In the genomic region with DNA sequence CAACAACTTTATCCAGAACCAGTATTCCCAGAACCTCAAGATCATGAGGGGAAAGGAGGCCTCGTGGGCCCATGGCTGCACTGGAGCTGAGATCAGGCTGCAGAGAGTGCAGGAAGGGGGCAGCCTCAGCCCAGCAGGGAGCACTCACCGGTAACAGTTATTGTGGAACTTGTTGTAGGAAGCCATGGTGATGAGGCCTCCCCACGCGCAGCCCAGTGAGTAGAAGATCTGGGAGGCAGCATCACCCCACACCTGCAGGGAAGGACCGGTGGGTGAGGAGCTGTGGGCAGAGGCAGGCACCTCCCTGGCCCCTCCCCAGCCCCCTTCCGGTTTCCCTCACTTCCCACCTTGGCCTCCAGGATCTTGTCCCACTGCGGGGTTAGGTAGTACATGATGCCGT, we compare ENCODE assay signal across 26 cellular contexts. TPM values are rescaled to one million over a fixed set of nuclear protein-coding genes. Genes with fewer than 3 reads are reported as not detected.
DNase-seq lines count a peak whose midpoint lies in the region; ATAC-seq, FAIRE-seq and TF ChIP-seq lines count a peak whose summit lies in the region.
"Had no signal": no experiment of that assay in that cellular context is flagged by ENCODE, and none has a peak within 500 bp of the region (broad histone marks: within the 10 kb centered on the region; RNA-seq: fewer than 3 reads in every experiment).

No MANE protein-coding gene starts in this region.

- H3K79me2 ChIP-seq in H1 (ENCODE audit: control insufficient read depth in 1 of 2, insufficient read depth in 2 of 2, low read length in 2 of 2), result no peaks in the 10 kb centered on the region

- TF ChIP-seq RAD21 in IMR-90 (IDR thresholded peaks at IDR 0.05; ENCODE audit: low read length) (no peak), H1 (IDR thresholded peaks at IDR 0.05 in 1 of 2, conservative IDR thresholded peaks at IDR 0.05 in 1 of 2; ENCODE audit: low read depth in 2 of 2, low read length in 2 of 2) (no peak)

- 0 out of 2 replicates have a peak overlapping the region, but pooled peaks have one; percentile 27 for H2BK12ac ChIP-seq in H1 (ENCODE audit: low read depth, low read length)

- no peak overlapping the region for H2BK15ac ChIP-seq in IMR-90 (ENCODE audit: low read depth, low read length)
- H2BK15ac ChIP-seq in H1 (ENCODE audit: low read length), result no peak overlapping the region

- no peak overlapping the region for H3K4me2 ChIP-seq in IMR-90 (ENCODE audit: low read depth, low read length)
- H3K4me2 ChIP-seq in H1 (ENCODE audit: insufficient read depth in 1 of 2, low read depth in 2 of 2, low read length in 2 of 2), result no peak overlapping the region
- H3K4me2 ChIP-seq: BLaER1 had no signal

- POLR2A ChIA-PET in IMR-90 (lab: Charles Lee; ENCODE audit: unreplicated experiment), result no interaction called here
- POLR2A ChIA-PET in H1 (lab: Charles Lee; ENCODE audit: partially characterized antibody), result interaction anchor here (0.5 to 27.1 kb wide), 3 partner anchors 10 to 413 kb away, joined by 3 to 544 read pairs (median 9); partner anchors contain the start of gene SLC6A9

- H3K27ac ChIP-seq in IMR-90 (ENCODE audit: insufficient read depth, low read length), result no peak overlapping the region
- no peak overlapping the region for H3K27ac ChIP-seq in H1 (ENCODE audit: low read depth, low read length)
- H3K27ac ChIP-seq: BLaER1 had no signal

- H4K5ac ChIP-seq in IMR-90 (ENCODE audit: low read depth, low read length) (no peak overlapping the region), H1 (ENCODE audit: insufficient read length, low read depth, low read length) (no peak overlapping the region)

- H3K27ac Mint-ChIP-seq in stimulated activated memory B cell treated with anti-CD40 and anti-IgM and Interleukin-4, amounts not matched to agents 10 μg/mL and 1 μg/mL and 100 μg/mL, for 72 hours, result peak overlapping the region; percentile 28
- H3K27ac Mint-ChIP-seq: CD14-positive monocyte; CD4-positive, alpha-beta memory T cell; CD4-positive, CD25-positive, alpha-beta regulatory T cell; CD8-positive, alpha-beta memory T cell had no signal

- ATAC-seq in IMR-90 (ENCODE audit: low read depth), result no peak
- no peak for ATAC-seq in stimulated activated memory B cell treated with anti-CD40 and anti-IgM and Interleukin-4, amounts not matched to agents 10 μg/mL and 1 μg/mL and 100 μg/mL, for 72 hours
- ATAC-seq: GM12878 had no signal

- H3K9me1 ChIP-seq in IMR-90 (ENCODE audit: insufficient read depth, low read length), result no peaks in the 10 kb centered on the region

- H3K23ac ChIP-seq in IMR-90 (ENCODE audit: low read depth, low read length) (no peak overlapping the region), H1 (ENCODE audit: insufficient read length) (no peak overlapping the region)

- H2BK20ac ChIP-seq in IMR-90 (ENCODE audit: low read depth, low read length), result no peak overlapping the region
- H2BK20ac ChIP-seq in H1 (ENCODE audit: low read length), result no peak overlapping the region

- H3K4me1 Mint-ChIP-seq in stimulated activated memory B cell treated with anti-CD40 and anti-IgM and Interleukin-4, amounts not matched to agents 10 μg/mL and 1 μg/mL and 100 μg/mL, for 72 hours, result no peaks in the 10 kb centered on the region
- H3K4me1 Mint-ChIP-seq: CD14-positive monocyte; CD4-positive, CD25-positive, alpha-beta regulatory T cell; CD8-positive, alpha-beta memory T cell had no signal

- H3K27me3 Mint-ChIP-seq in stimulated activated memory B cell treated with anti-CD40 and anti-IgM and Interleukin-4, amounts not matched to agents 10 μg/mL and 1 μg/mL and 100 μg/mL, for 72 hours, result peaks cover 12% of the 10 kb centered on the region
- H3K27me3 Mint-ChIP-seq: CD4-positive, alpha-beta memory T cell; CD4-positive, CD25-positive, alpha-beta regulatory T cell had no signal

- H2BK120ac ChIP-seq in IMR-90 (ENCODE audit: low read depth, low read length) (no peak overlapping the region), H1 (replicated peaks; ENCODE audit: low read depth, low read length) (no peak overlapping the region)

- H3K4me3 Mint-ChIP-seq in stimulated activated memory B cell treated with anti-CD40 and anti-IgM and Interleukin-4, amounts not matched to agents 10 μg/mL and 1 μg/mL and 100 μg/mL, for 72 hours, result no peak overlapping the region
- H3K4me3 Mint-ChIP-seq: CD14-positive monocyte; CD4-positive, alpha-beta memory T cell; CD4-positive, CD25-positive, alpha-beta regulatory T cell; CD8-positive, alpha-beta memory T cell had no signal

- no peaks in the 10 kb centered on the region; the same call in 1 of the 2 replicates for H3K4me1 ChIP-seq in IMR-90 (ENCODE audit: control insufficient read depth, insufficient read depth, low read length)
- no peaks in the 10 kb centered on the region for H3K4me1 ChIP-seq in H1 (replicated peaks in 1 of 4; ENCODE audit: control insufficient read depth in 3 of 4, insufficient read depth in 4 of 4, low read length in 3 of 4)

- TF ChIP-seq EP300 in H1 (IDR thresholded peaks at IDR 0.05; ENCODE audit: borderline replicate concordance in 1 of 2, low read depth in 2 of 2, low read length in 2 of 2), result no peak

- H3K9ac ChIP-seq in IMR-90 (ENCODE audit: low read depth, low read length), result no peak overlapping the region
- H3K9ac ChIP-seq in H1 (replicated peaks in 1 of 4; ENCODE audit: extremely low read depth in 1 of 4, low read depth in 3 of 4, low read length in 3 of 4), result no peak overlapping the region
- H3K9ac ChIP-seq: BLaER1 had no signal

- H2AK5ac ChIP-seq in IMR-90 (ENCODE audit: low read depth, low read length), result no peak overlapping the region
- no peak overlapping the region for H2AK5ac ChIP-seq in H1 (ENCODE audit: low read depth, low read length)

- FAIRE-seq in H1 (lab: Jason Lieb, UNC), result no peak
- FAIRE-seq: A204.1, GM12878, GM12892, GM18507 had no signal

- H4K8ac ChIP-seq in IMR-90 (ENCODE audit: low read depth in 2 of 2, low read length in 2 of 2), result no peak overlapping the region
- 0 out of 2 replicates have a peak overlapping the region, but pooled peaks have one; percentile 58 for H4K8ac ChIP-seq in H1 (ENCODE audit: extremely low read depth, insufficient read depth, low read length)

- H2AFZ ChIP-seq in IMR-90 (replicated peaks; ENCODE audit: low read length, poor library complexity) (no peak overlapping the region), H1 (ENCODE audit: low read length) (no peak overlapping the region)

- H3K36me3 ChIP-seq in IMR-90 (ENCODE audit: control insufficient read depth, insufficient read depth, low read length) (peaks cover 24% of the 10 kb centered on the region; the same call in 1 of the 2 replicates), H1 (ENCODE audit: control insufficient read depth in 2 of 4, insufficient read depth in 4 of 4, low read length in 3 of 4) (peaks cover 0 to 21% (median 11%) of the 10 kb centered on the region in 4 experiments; a peak in 6 of 8 replicates)
- H3K36me3 ChIP-seq: BE2C, BLaER1 had no signal

- H3K27me3 ChIP-seq in IMR-90 (ENCODE audit: control insufficient read depth, insufficient read depth, low read length), result no peaks in the 10 kb centered on the region
- H3K27me3 ChIP-seq in H1 (replicated peaks in 1 of 4; ENCODE audit: control insufficient read depth in 3 of 4, extremely low read depth in 1 of 4, insufficient read depth in 3 of 4, low read length in 3 of 4), result no peaks in the 10 kb centered on the region
- H3K27me3 ChIP-seq: BE2C, BLaER1 had no signal

- H3K4ac ChIP-seq in IMR-90 (ENCODE audit: low read depth, low read length) (no peak overlapping the region), H1 (replicated peaks; ENCODE audit: insufficient read length, low read depth, low read length) (no peak overlapping the region)

- intact Hi-C loops in IMR-90 (cut with micrococcal nuclease), result loop anchor here (10.0 kb wide), 1 partner anchor 313 kb away; no protein-coding TSS in a partner anchor

- H3K23me2 ChIP-seq in H1 (ENCODE audit: low read depth, low read length), result no peaks in the 10 kb centered on the region

- H4K20me1 ChIP-seq in IMR-90 (ENCODE audit: insufficient read depth, low read length) (no peaks in the 10 kb centered on the region), H1 (replicated peaks in 1 of 2; ENCODE audit: control insufficient read depth in 1 of 2, insufficient read depth in 2 of 2, low read length in 2 of 2) (peaks cover 1 to 2% of the 10 kb centered on the region in 2 experiments)
- H4K20me1 ChIP-seq: BLaER1 had no signal

- H3K4me3 ChIP-seq in IMR-90 (ENCODE audit: insufficient read depth, low read depth, low read length) (no peak overlapping the region), H1 (ENCODE audit: extremely low read depth in 1 of 4, insufficient read depth in 2 of 4, low read depth in 3 of 4, low read length in 4 of 4) (no peak overlapping the region)
- H3K4me3 ChIP-seq: BLaER1, GM12878 had no signal

- DNase-seq in IMR-90, result no peak
- no peak for DNase-seq in H1 (ENCODE audit: low read depth in 1 of 2, low spot score in 2 of 2)
- no peak for DNase-seq in epidermal melanocyte (ENCODE audit: insufficient read length, low spot score)
- no peak for DNase-seq in stimulated activated CD8-positive, alpha-beta memory T cell treated with anti-CD3 and anti-CD28 coated beads, Interleukin-4, amount 100 ng/mL, for 48 hours
- DNase-seq: 8988T; ACHN; BE2C; C1 segment of cervical spinal cord; CD4-positive, alpha-beta memory T cell; CD4-positive, CD25-positive, alpha-beta regulatory T cell; CD8-positive, alpha-beta memory T cell; COR-L47; DMS 273 treated with DMSO at 0.1 percent for 48 hours; DMS153; DMS53; DMS79; DND-41; EL; GDM1 had no signal

- BruUV-seq in IMR-90 (replicated peaks; lab: Mats Ljungman, UMichigan), result no TSS peak

- H3K79me1 ChIP-seq in IMR-90 (ENCODE audit: low read depth in 1 of 2, low read length in 2 of 2), result no peaks in the 10 kb centered on the region
- no peaks in the 10 kb centered on the region for H3K79me1 ChIP-seq in H1 (ENCODE audit: low read depth, low read length)

- CTCF ChIA-PET in IMR-90 (lab: Yijun Ruan, JAX) (no interaction called here), H1 (lab: Charles Lee; ENCODE audit: partially characterized antibody) (interaction anchor here (1.1 to 21.8 kb wide), 7 partner anchors 10 to 69 kb away, joined by 3 to 478 read pairs (median 11); no protein-coding TSS in a partner anchor)

- no peak overlapping the region for H3K56ac ChIP-seq in IMR-90 (ENCODE audit: extremely low read depth, insufficient read depth, low read length)
- H3K56ac ChIP-seq in H1 (replicated peaks; ENCODE audit: insufficient read length, low read depth, low read length), result no peak overlapping the region

- H4K91ac ChIP-seq in IMR-90 (ENCODE audit: insufficient read depth, low read depth, low read length), result no peak overlapping the region
- no peak overlapping the region for H4K91ac ChIP-seq in H1 (replicated peaks; ENCODE audit: insufficient read length, low read length)

- dilution Hi-C loops in IMR-90 (cut with HindIII; ENCODE audit: low sequenced_read_pairs, unreplicated experiment), result no loop called here

- no peaks in the 10 kb centered on the region for H3K9me3 Mint-ChIP-seq in stimulated activated memory B cell treated with anti-CD40 and anti-IgM and Interleukin-4, amounts not matched to agents 10 μg/mL and 1 μg/mL and 100 μg/mL, for 72 hours
- H3K9me3 Mint-ChIP-seq: CD14-positive monocyte; CD4-positive, alpha-beta memory T cell; CD4-positive, CD25-positive, alpha-beta regulatory T cell; CD8-positive, alpha-beta memory T cell had no signal

- H3K14ac ChIP-seq in IMR-90 (replicated peaks; ENCODE audit: low read depth, low read length), result no peak overlapping the region
- no peak overlapping the region for H3K14ac ChIP-seq in H1 (ENCODE audit: insufficient read length)

- H2AK9ac ChIP-seq in IMR-90 (replicated peaks; ENCODE audit: low read depth, low read length, poor library complexity), result peak overlapping the region; percentile 57

- WGBS in IMR-90 (ENCODE audit: extremely low coverage in 2 of 2, insufficient read length in 1 of 2), 2 experiments, result 86% methylated on average over 3 of the region's 8 CpGs; no CpG with 5 or more reads in 1 of the 2 experiments
- 92% methylated on average over 8 of the region's 8 CpGs; no CpG with 5 or more reads in 1 of the 2 experiments for WGBS in H1 (ENCODE audit: extremely low coverage in 1 of 2, insufficient coverage in 1 of 2, insufficient read length in 1 of 2, insufficient replicate concordance in 2 of 2, low coverage in 1 of 2, low lambda C conversion rate in 2 of 2, missing lambda C conversion rate in 1 of 2), 2 experiments

- no peak overlapping the region for H2BK5ac ChIP-seq in IMR-90 (ENCODE audit: low read depth, low read length, poor library complexity, severe bottlenecking)
- no peak overlapping the region for H2BK5ac ChIP-seq in H1 (ENCODE audit: low read depth, low read length)

- in situ Hi-C loops in IMR-90 (cut with MboI; ENCODE audit: low sequenced_read_pairs), result no loop called here

- H3K9me3 ChIP-seq in IMR-90 (ENCODE audit: control insufficient read depth, insufficient read depth, low read length) (no peaks in the 10 kb centered on the region), H1 (ENCODE audit: insufficient read depth in 2 of 2, low read depth in 1 of 2, low read length in 1 of 2) (no peaks in the 10 kb centered on the region)
- H3K9me3 ChIP-seq: BE2C, BLaER1 had no signal

- TF ChIP-seq CTCF in IMR-90 (conservative IDR thresholded peaks at IDR 0.05; ENCODE audit: low read depth, low read length), result no peak
- TF ChIP-seq CTCF in H1 (IDR thresholded peaks at IDR 0.05; ENCODE audit: control extremely low read depth in 1 of 3, insufficient read depth in 1 of 3, low read depth in 1 of 3, low read length in 3 of 3), result no peak

- TF ChIP-seq POLR2A in IMR-90 (IDR thresholded peaks at IDR 0.05; ENCODE audit: low read depth, low read length), result no peak
- TF ChIP-seq POLR2A in H1 (IDR thresholded peaks at IDR 0.05; ENCODE audit: control extremely low read depth in 1 of 2, low read depth in 2 of 2, low read length in 2 of 2), result no peak

- H3K36me3 Mint-ChIP-seq in stimulated activated memory B cell treated with anti-CD40 and anti-IgM and Interleukin-4, amounts not matched to agents 10 μg/mL and 1 μg/mL and 100 μg/mL, for 72 hours, result no peaks in the 10 kb centered on the region
- H3K36me3 Mint-ChIP-seq: CD14-positive monocyte; CD4-positive, alpha-beta memory T cell; CD4-positive, CD25-positive, alpha-beta regulatory T cell; CD8-positive, alpha-beta memory T cell had no signal

- H3K18ac ChIP-seq in IMR-90 (ENCODE audit: low read depth, low read length) (no peak overlapping the region), H1 (ENCODE audit: extremely low read depth, low read length) (no peak overlapping the region)

RNA-seq across cellular contexts. Expression of gene CCDC24, which starts 10.8 kb away (rescaled TPM):
- total RNA-seq in IMR-90 (2012; rRNA removed), result 1.4 and 1.7 TPM in 2 replicates
- polyA plus RNA-seq in IMR-90 (2012; rRNA removed) (4.3 and 4.6 TPM in 2 replicates), H1 (2011; rRNA removed) (11.4 and 19.7 TPM in 2 replicates)
- polyA plus RNA-seq in IMR-90 (2012; cell fraction: cytosol; rRNA removed), result 4.3 and 4.7 TPM in 2 replicates
- 11.7 and 31.3 TPM in 2 replicates for polyA plus RNA-seq in IMR-90 (2012; cell fraction: nucleus; rRNA removed; ENCODE audit: low replicate concordance)
- 10.5 and 11.2 TPM in 2 replicates for total RNA-seq in H1 (2021; fragmentation: NEBNext Ultra II Directional; extraction: Animal tissue kit (Norgen Biotek cat#: 25700))
- 12.9 TPM for polyA plus RNA-seq in H1 (2011; cell fraction: cytosol; rRNA removed)
- 18.6 TPM for polyA plus RNA-seq in H1 (2011; cell fraction: nucleus; rRNA removed)
- polyA plus RNA-seq in H1 (2012, experiment 1 of 2), result 9.6 to 17.8 TPM (median 12.7 TPM) in 4 replicates
- polyA plus RNA-seq in H1 (2012, experiment 2 of 2), result 10.0 TPM
- 8.4 TPM for polyA plus RNA-seq in H1 (2013, experiment 1 of 2)
- 9.2 TPM for polyA plus RNA-seq in H1 (2013, experiment 2 of 2)
- 2.1 and 2.5 TPM in 2 replicates for polyA minus RNA-seq in H1 (2011; rRNA and poly(A)+ RNA removed)
- 7.6 TPM for polyA minus RNA-seq in H1 (2011; cell fraction: cytosol; rRNA and poly(A)+ RNA removed)
- polyA minus RNA-seq in H1 (2011; cell fraction: nucleus; rRNA and poly(A)+ RNA removed), result 4.4 TPM

RNA-seq across cellular contexts. Expression of gene B4GALT2, which starts 23.2 kb away (rescaled TPM):
- 57.2 and 60.8 TPM in 2 replicates for total RNA-seq in IMR-90 (2012; rRNA removed)
- 52.3 and 74.7 TPM in 2 replicates for polyA plus RNA-seq in IMR-90 (2012; rRNA removed)
- polyA plus RNA-seq in IMR-90 (2012; cell fraction: cytosol; rRNA removed), result 67.7 and 79.7 TPM in 2 replicates
- 31.2 and 77.9 TPM in 2 replicates for polyA plus RNA-seq in IMR-90 (2012; cell fraction: nucleus; rRNA removed; ENCODE audit: low replicate concordance)
- total RNA-seq in H1 (2021; fragmentation: NEBNext Ultra II Directional; extraction: Animal tissue kit (Norgen Biotek cat#: 25700)), result 56.5 and 60.6 TPM in 2 replicates
- polyA plus RNA-seq in H1 (2011; rRNA removed), result 121 and 152 TPM in 2 replicates
- polyA plus RNA-seq in H1 (2011; cell fraction: cytosol; rRNA removed), result 73.9 TPM
- polyA plus RNA-seq in H1 (2011; cell fraction: nucleus; rRNA removed), result 116 TPM
- polyA plus RNA-seq in H1 (2012, experiment 1 of 2), result 39.4 to 75.9 TPM (median 64.3 TPM) in 4 replicates
- 69.9 TPM for polyA plus RNA-seq in H1 (2012, experiment 2 of 2)
- polyA plus RNA-seq in H1 (2013, experiment 1 of 2), result 41.5 TPM
- 41.4 TPM for polyA plus RNA-seq in H1 (2013, experiment 2 of 2)
- 37.6 and 38.8 TPM in 2 replicates for polyA minus RNA-seq in H1 (2011; rRNA and poly(A)+ RNA removed)
- 44.5 TPM for polyA minus RNA-seq in H1 (2011; cell fraction: cytosol; rRNA and poly(A)+ RNA removed)
- polyA minus RNA-seq in H1 (2011; cell fraction: nucleus; rRNA and poly(A)+ RNA removed), result 39.0 TPM

RNA-seq across cellular contexts. Expression of gene ATP6V0B, which starts 27.4 kb away (rescaled TPM):
- 72.1 and 80.3 TPM in 2 replicates for total RNA-seq in IMR-90 (2012; rRNA removed)
- polyA plus RNA-seq in IMR-90 (2012; rRNA removed) (169 and 209 TPM in 2 replicates), H1 (2011; rRNA removed) (302 and 308 TPM in 2 replicates)
- polyA plus RNA-seq in IMR-90 (2012; cell fraction: cytosol; rRNA removed), result 211 and 228 TPM in 2 replicates
- polyA plus RNA-seq in IMR-90 (2012; cell fraction: nucleus; rRNA removed; ENCODE audit: low replicate concordance), result 173 and 195 TPM in 2 replicates
- total RNA-seq in H1 (2021; fragmentation: NEBNext Ultra II Directional; extraction: Animal tissue kit (Norgen Biotek cat#: 25700)), result 105 and 106 TPM in 2 replicates
- polyA plus RNA-seq in H1 (2011; cell fraction: cytosol; rRNA removed), result 184 TPM
- 229 TPM for polyA plus RNA-seq in H1 (2011; cell fraction: nucleus; rRNA removed)
- polyA plus RNA-seq in H1 (2012, experiment 1 of 2), result 67.6 to 121 TPM (median 110 TPM) in 4 replicates
- polyA plus RNA-seq in H1 (2012, experiment 2 of 2), result 213 TPM
- polyA plus RNA-seq in H1 (2013, experiment 1 of 2), result 82.5 TPM
- polyA plus RNA-seq in H1 (2013, experiment 2 of 2), result 103 TPM
- polyA minus RNA-seq in H1 (2011; rRNA and poly(A)+ RNA removed), result 81.0 and 107 TPM in 2 replicates
- 56.4 TPM for polyA minus RNA-seq in H1 (2011; cell fraction: cytosol; rRNA and poly(A)+ RNA removed)
- polyA minus RNA-seq in H1 (2011; cell fraction: nucleus; rRNA and poly(A)+ RNA removed), result 57.2 TPM

RNA-seq across cellular contexts. Expression of gene SLC6A9, which starts 29.1 kb away (rescaled TPM):
- total RNA-seq in IMR-90 (2012; rRNA removed), result 1.9 and 2.0 TPM in 2 replicates
- 6.2 and 6.6 TPM in 2 replicates for polyA plus RNA-seq in IMR-90 (2012; rRNA removed)
- 3.6 and 12.7 TPM in 2 replicates for polyA plus RNA-seq in IMR-90 (2012; cell fraction: cytosol; rRNA removed)
- 19.1 and 30.0 TPM in 2 replicates for polyA plus RNA-seq in IMR-90 (2012; cell fraction: nucleus; rRNA removed; ENCODE audit: low replicate concordance)
- total RNA-seq in H1 (2021; fragmentation: NEBNext Ultra II Directional; extraction: Animal tissue kit (Norgen Biotek cat#: 25700)), result 24.1 and 24.2 TPM in 2 replicates
- 20.2 and 34.5 TPM in 2 replicates for polyA plus RNA-seq in H1 (2011; rRNA removed)
- 13.2 TPM for polyA plus RNA-seq in H1 (2011; cell fraction: cytosol; rRNA removed)
- 48.7 TPM for polyA plus RNA-seq in H1 (2011; cell fraction: nucleus; rRNA removed)
- polyA plus RNA-seq in H1 (2012, experiment 1 of 2), result 16.1 to 23.0 TPM (median 21.5 TPM) in 4 replicates
- 17.6 TPM for polyA plus RNA-seq in H1 (2012, experiment 2 of 2)
- 14.5 TPM for polyA plus RNA-seq in H1 (2013, experiment 1 of 2)
- 14.6 TPM for polyA plus RNA-seq in H1 (2013, experiment 2 of 2)
- 25.8 and 33.4 TPM in 2 replicates for polyA minus RNA-seq in H1 (2011; rRNA and poly(A)+ RNA removed)
- polyA minus RNA-seq in H1 (2011; cell fraction: cytosol; rRNA and poly(A)+ RNA removed), result 17.4 TPM
- 23.0 TPM for polyA minus RNA-seq in H1 (2011; cell fraction: nucleus; rRNA and poly(A)+ RNA removed)
- polyA plus RNA-seq: CD14-positive monocyte; CD4-positive, alpha-beta memory T cell had no signal

RNA-seq across cellular contexts. Expression of gene DPH2, which starts 32.4 kb away (rescaled TPM):
- total RNA-seq in IMR-90 (2012; rRNA removed), result 18.9 and 21.0 TPM in 2 replicates
- polyA plus RNA-seq in IMR-90 (2012; rRNA removed), result 32.2 and 38.0 TPM in 2 replicates
- 23.4 and 39.1 TPM in 2 replicates for polyA plus RNA-seq in IMR-90 (2012; cell fraction: cytosol; rRNA removed)
- polyA plus RNA-seq in IMR-90 (2012; cell fraction: nucleus; rRNA removed; ENCODE audit: low replicate concordance), result 133 and 182 TPM in 2 replicates
- 64.9 and 65.3 TPM in 2 replicates for total RNA-seq in H1 (2021; fragmentation: NEBNext Ultra II Directional; extraction: Animal tissue kit (Norgen Biotek cat#: 25700))
- 92.1 and 163 TPM in 2 replicates for polyA plus RNA-seq in H1 (2011; rRNA removed)
- 86.7 TPM for polyA plus RNA-seq in H1 (2011; cell fraction: cytosol; rRNA removed)
- polyA plus RNA-seq in H1 (2011; cell fraction: nucleus; rRNA removed), result 239 TPM
- 43.5 to 63.1 TPM (median 52.3 TPM) in 4 replicates for polyA plus RNA-seq in H1 (2012, experiment 1 of 2)
- 81.4 TPM for polyA plus RNA-seq in H1 (2012, experiment 2 of 2)
- 39.0 TPM for polyA plus RNA-seq in H1 (2013, experiment 1 of 2)
- polyA plus RNA-seq in H1 (2013, experiment 2 of 2), result 35.0 TPM
- polyA minus RNA-seq in H1 (2011; rRNA and poly(A)+ RNA removed), result 74.9 and 79.0 TPM in 2 replicates
- polyA minus RNA-seq in H1 (2011; cell fraction: cytosol; rRNA and poly(A)+ RNA removed), result 53.3 TPM
- 78.0 TPM for polyA minus RNA-seq in H1 (2011; cell fraction: nucleus; rRNA and poly(A)+ RNA removed)
